Comparison of ENCODE assay signal across 10 cellular contexts in the genomic region with DNA sequence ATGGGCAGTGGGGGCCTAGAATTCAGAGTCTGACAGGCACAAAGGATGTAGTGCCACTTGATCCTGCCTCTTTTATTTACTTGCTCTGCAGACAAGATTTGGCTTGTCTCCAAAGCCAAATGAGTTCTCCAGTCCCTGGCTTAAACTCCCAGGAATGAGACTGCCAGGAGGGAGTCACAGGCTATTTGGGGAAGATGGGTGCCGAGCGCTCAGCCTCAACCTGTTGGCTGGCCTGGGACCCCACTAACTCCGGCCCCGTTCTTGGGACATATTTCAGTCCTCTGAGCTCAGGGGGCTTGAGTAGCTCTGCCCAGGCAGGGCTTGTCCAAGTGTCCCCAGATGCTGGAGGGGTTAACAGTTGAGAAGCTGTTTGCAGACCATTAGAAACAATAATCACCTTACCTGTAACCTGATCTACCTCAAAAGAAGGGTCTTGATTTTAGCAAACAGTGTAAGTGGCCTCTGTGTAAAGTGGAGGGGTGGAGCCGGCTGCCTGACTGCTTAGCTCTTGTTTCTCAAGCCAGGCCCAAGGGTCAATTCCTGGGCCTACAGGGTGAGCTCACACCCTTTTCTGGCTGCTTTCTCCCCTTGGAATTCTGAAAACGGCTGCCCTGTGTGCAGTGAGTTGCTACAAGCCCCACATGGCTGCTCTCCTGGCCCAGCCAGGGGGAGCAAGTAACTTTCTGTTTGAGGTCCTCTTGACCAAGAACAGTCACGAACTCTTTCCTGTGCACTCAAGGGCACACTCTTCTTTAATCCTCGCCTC. TPM values are rescaled to one million over a fixed set of nuclear protein-coding genes. Genes with fewer than 3 reads are reported as not detected.
A peak's percentile ranks its signal among the peaks of the same experiment; 100 is the strongest.
DNase-seq lines count a peak whose midpoint lies in the region; ATAC-seq, FAIRE-seq and TF ChIP-seq lines count a peak whose summit lies in the region.
"Had no signal": no experiment of that assay in that cellular context is flagged by ENCODE, and none has a peak within 500 bp of the region (broad histone marks: within the 10 kb centered on the region; RNA-seq: fewer than 3 reads in every experiment).

No MANE protein-coding gene starts in this region.

- H3K9me3 ChIP-seq in kidney (ENCODE audit: control insufficient read depth in 1 of 2, low read length in 2 of 2), result no peaks in the 10 kb centered on the region

- POLR2A ChIA-PET in activated CD8-positive, alpha-beta T cell treated with anti-CD3 and anti-CD28 coated beads for 36 hours (lab: Charles Lee), result no interaction called here

- no peaks in the 10 kb centered on the region for H3K36me3 ChIP-seq in kidney (ENCODE audit: control insufficient read depth in 1 of 2, insufficient read depth in 2 of 2, low read length in 2 of 2)

- H3K4me3 ChIP-seq in kidney (ENCODE audit: low read length in 2 of 2), result no peak overlapping the region

- no peak overlapping the region for H3K4me3 Mint-ChIP-seq in activated CD8-positive, alpha-beta T cell treated with anti-CD3 and anti-CD28 coated beads for 36 hours

- H3K4me1 ChIP-seq in kidney (ENCODE audit: control insufficient read depth in 1 of 2, insufficient read depth in 1 of 2, low read depth in 1 of 2, low read length in 2 of 2), result peaks cover 0 to 2% of the 10 kb centered on the region in 2 donors

- no peak overlapping the region for H3K27ac Mint-ChIP-seq in activated CD8-positive, alpha-beta T cell treated with anti-CD3 and anti-CD28 coated beads for 36 hours

- ATAC-seq in activated CD8-positive, alpha-beta T cell treated with anti-CD3 and anti-CD28 coated beads for 36 hours, result no peak

- intact Hi-C loops in kidney (cut with DNase I), result no loop called here
- intact Hi-C loops in activated CD8-positive, alpha-beta T cell treated with anti-CD3 and anti-CD28 coated beads for 36 hours (cut with micrococcal nuclease), result no loop called here

- no peaks in the 10 kb centered on the region for H3K4me1 Mint-ChIP-seq in activated CD8-positive, alpha-beta T cell treated with anti-CD3 and anti-CD28 coated beads for 36 hours (ENCODE audit: low read depth)

- peaks cover 2% of the 10 kb centered on the region for H3K27me3 Mint-ChIP-seq in activated CD8-positive, alpha-beta T cell treated with anti-CD3 and anti-CD28 coated beads for 36 hours

- peak overlapping the region in 1 of 2 donors; percentile 16 for H3K27ac ChIP-seq in kidney (ENCODE audit: low read depth in 2 of 2, low read length in 2 of 2)

- H3K9ac ChIP-seq in kidney (ENCODE audit: low read length in 2 of 2), result no peak overlapping the region

- no peaks in the 10 kb centered on the region for H3K9me3 Mint-ChIP-seq in activated CD8-positive, alpha-beta T cell treated with anti-CD3 and anti-CD28 coated beads for 36 hours

- H3K36me3 Mint-ChIP-seq in activated CD8-positive, alpha-beta T cell treated with anti-CD3 and anti-CD28 coated beads for 36 hours (ENCODE audit: low read depth), result no peaks in the 10 kb centered on the region

- CTCF ChIA-PET in activated CD8-positive, alpha-beta T cell treated with anti-CD3 and anti-CD28 coated beads for 36 hours (lab: Charles Lee), result interaction anchor here (1.4 kb wide), 1 partner anchor 244 kb away, joined by 4 read pairs; no protein-coding TSS in a partner anchor

- TF ChIP-seq CTCF in kidney (IDR thresholded peaks at IDR 0.05; ENCODE audit: borderline replicate concordance, extremely low read depth, insufficient read depth), result peak; percentile 18
- TF ChIP-seq CTCF in activated CD8-positive, alpha-beta T cell treated with anti-CD3 and anti-CD28 coated beads for 36 hours (IDR thresholded peaks at IDR 0.05), result no peak

- no peak for FAIRE-seq in kidney (lab: Jason Lieb, UNC)

- DNase-seq in AG08396 (ENCODE audit: low spot score) (peak; percentile 33), NCI-H1436 treated with DMSO at 0.1 percent for 48 hours (lab: John Stamatoyannopoulos, UW) (peak; percentile 76), SK-N-DZ (ENCODE audit: low spot score) (peak; percentile 71), kidney (peak; percentile 80), pons (ENCODE audit: low spot score) (no peak), Kasumi-1 (lab: John Stamatoyannopoulos, UW) (no peak), SW 1271 (lab: John Stamatoyannopoulos, UW) (no peak)
- DNase-seq in activated CD8-positive, alpha-beta T cell treated with anti-CD3 and anti-CD28 coated beads for 36 hours, result no peak
- DNase-seq: activated CD8-positive, alpha-beta memory T cell treated with anti-CD3 and anti-CD28 coated beads for 24 hours; NCI-H1694 treated with DMSO at 0.1 percent for 48 hours had no signal

RNA-seq across cellular contexts. Expression of a gene that starts 27.1 kb away (rescaled TPM):
- polyA plus RNA-seq in SK-N-DZ (2014; cell fraction: cytosol; rRNA removed), result 4.3 and 5.4 TPM in 2 replicates
- polyA plus RNA-seq in SK-N-DZ (2014; cell fraction: nucleus; rRNA removed), result 2.9 TPM in 2 replicates
- total RNA-seq in kidney, result 24.2 TPM
- 4.1 TPM for polyA plus RNA-seq in kidney (ENCODE audit: insufficient read depth, low read depth, low replicate concordance)
- total RNA-seq in activated CD8-positive, alpha-beta T cell treated with anti-CD3 and anti-CD28 coated beads for 36 hours, result 1 to 10 TPM; 1.7 TPM

Comparison
In these comparisons a context has a peak if more than half of its experiments do, and no peak if none do; other contexts are left out.
1. DNase-seq: peak in AG08396 (single experiment), NCI-H1436 treated with DMSO at 0.1 percent for 48 hours (single experiment), SK-N-DZ (single experiment) and kidney (single experiment); none in pons (single experiment), activated CD8-positive, alpha-beta T cell treated with anti-CD3 and anti-CD28 coated beads for 36 hours (single experiment), Kasumi-1 (0 of 2) and SW 1271 (0 of 2).